Comparison of ENCODE assay signal across 8 cellular contexts in the genomic region with DNA sequence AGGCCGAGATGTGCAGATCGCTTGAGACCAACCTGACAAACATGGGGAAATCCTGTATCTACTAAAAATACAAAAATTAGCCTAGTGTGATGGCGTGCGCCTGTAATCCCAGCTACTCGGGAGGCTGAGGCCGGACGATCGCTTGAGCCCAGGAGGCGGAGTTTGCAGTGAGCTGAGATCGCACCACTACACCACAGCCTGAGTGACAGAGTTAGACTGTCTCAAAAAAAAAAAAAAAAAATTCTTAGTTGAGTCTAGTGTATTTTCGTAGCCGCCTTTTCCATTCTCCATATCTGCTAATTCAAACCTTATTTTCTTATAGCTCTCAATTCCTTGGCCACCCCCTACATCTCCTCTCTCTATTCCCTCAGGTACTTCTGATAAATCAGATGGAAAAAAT. TPM values are rescaled to one million over a fixed set of nuclear protein-coding genes. Genes with fewer than 3 reads are reported as not detected.
DNase-seq lines count a peak whose midpoint lies in the region; ATAC-seq, FAIRE-seq and TF ChIP-seq lines count a peak whose summit lies in the region.

No MANE protein-coding gene starts in this region.

- H3K4me1 ChIP-seq in effector memory CD4-positive, alpha-beta T cell (ENCODE audit: control insufficient read depth, insufficient read depth, low read length, poor library complexity, severe bottlenecking): peaks cover 41% of the 10 kb centered on the region
- H3K4me1 ChIP-seq in vagina: peaks cover 73% of the 10 kb centered on the region

- H3K27me3 ChIP-seq in effector memory CD4-positive, alpha-beta T cell (replicated peaks; ENCODE audit: control insufficient read depth, insufficient read depth, low read length, poor library complexity, severe bottlenecking): no peaks in the 10 kb centered on the region
- no peaks in the 10 kb centered on the region for H3K27me3 ChIP-seq in vagina

- CTCF ChIA-PET in WTC11 (lab: Charles Lee): interaction anchor here (1.3 to 2.4 kb wide), 2 partner anchors 19 to 58 kb away, joined by 9 to 10 read pairs; no protein-coding TSS in a partner anchor

- H3K9me3 ChIP-seq in effector memory CD4-positive, alpha-beta T cell (ENCODE audit: control insufficient read depth, low read length): no peaks in the 10 kb centered on the region
- no peaks in the 10 kb centered on the region for H3K9me3 ChIP-seq in vagina

- no peaks in the 10 kb centered on the region; the same call in 1 of the 2 replicates for H3K27me3 Mint-ChIP-seq in WTC11 (ENCODE audit: low read depth)
- H3K27me3 Mint-ChIP-seq in natural killer cell (ENCODE audit: low read depth in 2 of 2): no peaks in the 10 kb centered on the region

- peaks cover 22% of the 10 kb centered on the region for H3K4me1 Mint-ChIP-seq in WTC11
- peaks cover 65 to 71% of the 10 kb centered on the region in 2 donors for H3K4me1 Mint-ChIP-seq in natural killer cell

- H3K4me3 Mint-ChIP-seq in WTC11: peak overlapping the region; percentile 99
- peak overlapping the region; percentile 100 for H3K4me3 Mint-ChIP-seq in natural killer cell

- DNase-seq in activated CD4-positive, CD25-positive, alpha-beta regulatory T cell treated with anti-CD3 and anti-CD28 coated beads, Interleukin-2, amount 50 U/mL, for 72 hours: peak; percentile 57
- DNase-seq in WTC11 (ENCODE audit: low spot score) (no peak), natural killer cell (peak; percentile 59), vagina (ENCODE audit: extremely low spot score in 2 of 2) (no peak), D721Med (ENCODE audit: insufficient read length, low spot score) (no peak), GM13977 (ENCODE audit: low spot score) (no peak)
- peak in 2 of 3 donors; percentile 2 to 18 for DNase-seq in effector memory CD4-positive, alpha-beta T cell

- in situ Hi-C loops in GM13977 (cut with MboI; ENCODE audit: low pct_unique_long_range_greater_than_20kb, low sequenced_read_pairs, unreplicated experiment): no loop called here

- peak overlapping the region; percentile 91 for H3K4me3 ChIP-seq in effector memory CD4-positive, alpha-beta T cell (ENCODE audit: insufficient read depth, low read depth, low read length, poor library complexity, severe bottlenecking)
- peak overlapping the region; percentile 75 to 82 for H3K4me3 ChIP-seq in vagina

- H3K36me3 ChIP-seq in effector memory CD4-positive, alpha-beta T cell (ENCODE audit: control insufficient read depth, insufficient read depth, low read length): no peaks in the 10 kb centered on the region
- peaks cover 0 to under 1% of the 10 kb centered on the region in 2 donors for H3K36me3 ChIP-seq in vagina

- POLR2A ChIA-PET in WTC11 (lab: Charles Lee): no interaction called here

- no peak for TF ChIP-seq POLR2A in vagina (IDR thresholded peaks at IDR 0.05)

- no peak for FAIRE-seq in D721Med (lab: Jason Lieb, UNC)

- peak overlapping the region; percentile 87 for H3K27ac ChIP-seq in effector memory CD4-positive, alpha-beta T cell (ENCODE audit: insufficient read depth, low read length, poor library complexity, severe bottlenecking)
- H3K27ac ChIP-seq in vagina: peak overlapping the region; percentile 91

- peak overlapping the region; percentile 72 for H3K27ac Mint-ChIP-seq in WTC11
- peak overlapping the region; percentile 98 to 100 for H3K27ac Mint-ChIP-seq in natural killer cell

- H3K36me3 Mint-ChIP-seq in WTC11 (peaks cover 8% of the 10 kb centered on the region; the same call in 1 of the 2 replicates), natural killer cell (no peaks in the 10 kb centered on the region)

- no peak for ATAC-seq in activated CD4-positive, CD25-positive, alpha-beta regulatory T cell treated with anti-CD3 and anti-CD28 coated beads, Interleukin-2, amount 50 U/mL, for 24 hours
- no peak for ATAC-seq in WTC11
- peak; percentile 28 to 44 (median 28) for ATAC-seq in natural killer cell

- TF ChIP-seq CTCF in WTC11 (IDR thresholded peaks at IDR 0.05) (no peak), natural killer cell (IDR thresholded peaks at IDR 0.05) (no peak), vagina (IDR thresholded peaks at IDR 0.05) (no peak), D721Med (IDR thresholded peaks at IDR 0.05; ENCODE audit: insufficient read depth, missing control alignments) (no peak), GM13977 (IDR thresholded peaks at IDR 0.05; ENCODE audit: extremely low read depth, insufficient read depth, missing control alignments) (no peak)

- intact Hi-C loops in natural killer cell (cut with micrococcal nuclease) (loop anchor here (1.0 to 5.0 kb wide), 3 partner anchors 70 to 133 kb away; a partner anchor contains a TSS), vagina (cut with DNase I) (loop anchor here (5.0 kb wide), 1 partner anchor 72 kb away; a partner anchor contains a TSS)

- H3K9me3 Mint-ChIP-seq in WTC11 (no peaks in the 10 kb centered on the region), natural killer cell (no peaks in the 10 kb centered on the region)

TF ChIP-seq in WTC11, 78 proteins besides CTCF, POLR2A, EP300 and RAD21 (continues in another document):
- TF ChIP-seq, protein P1, sequence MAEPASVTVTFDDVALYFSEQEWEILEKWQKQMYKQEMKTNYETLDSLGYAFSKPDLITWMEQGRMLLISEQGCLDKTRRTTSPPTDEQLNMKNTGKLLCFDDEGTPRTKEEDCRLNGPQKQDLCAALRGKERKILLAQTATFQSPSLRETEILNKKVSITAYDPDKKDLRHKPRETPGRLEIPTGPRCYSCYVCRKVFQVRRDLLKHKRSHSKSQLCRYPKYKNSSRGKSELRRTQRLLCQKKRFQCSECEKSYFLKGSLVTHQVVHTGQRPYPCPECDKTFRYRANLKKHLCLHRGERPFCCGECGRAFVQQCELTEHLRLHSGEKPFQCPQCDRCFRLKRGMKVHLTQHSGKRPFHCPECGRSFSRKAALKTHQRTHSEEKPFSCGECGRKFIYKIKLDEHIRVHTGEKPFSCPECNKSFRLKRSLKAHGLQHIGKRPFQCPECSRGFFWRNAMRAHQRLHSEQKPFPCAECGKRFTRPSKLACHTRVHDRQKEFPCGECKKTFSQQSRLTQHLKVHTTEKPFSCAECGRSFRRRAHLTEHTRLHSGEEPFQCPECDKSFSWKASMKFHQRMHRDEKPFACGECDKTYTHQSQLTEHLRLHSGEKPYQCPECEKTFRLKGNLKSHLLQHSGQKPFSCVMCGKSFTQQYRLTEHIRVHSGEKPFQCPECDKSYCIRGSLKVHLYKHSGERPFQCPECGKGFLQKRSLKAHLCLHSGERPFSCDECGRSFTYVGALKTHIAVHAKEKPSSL (CRISPR knock-in tag; conservative IDR thresholded peaks at IDR 0.05): no peak
- TF ChIP-seq SMAD3 (CRISPR knock-in tag; IDR thresholded peaks at IDR 0.05; ENCODE audit: borderline replicate concordance) (no peak), TP53 (CRISPR knock-in tag; IDR thresholded peaks at IDR 0.05) (no peak), NFE2L1 (CRISPR knock-in tag; IDR thresholded peaks at IDR 0.05) (no peak), ZNF317 (CRISPR knock-in tag; IDR thresholded peaks at IDR 0.05; ENCODE audit: borderline replicate concordance, low read depth) (no peak), ZNF263 (CRISPR knock-in tag; IDR thresholded peaks at IDR 0.05; ENCODE audit: low read depth) (no peak), ETV6 (CRISPR knock-in tag; IDR thresholded peaks at IDR 0.05) (no peak), FOXK1 (CRISPR knock-in tag; IDR thresholded peaks at IDR 0.05) (no peak)
- TF ChIP-seq, protein P2, sequence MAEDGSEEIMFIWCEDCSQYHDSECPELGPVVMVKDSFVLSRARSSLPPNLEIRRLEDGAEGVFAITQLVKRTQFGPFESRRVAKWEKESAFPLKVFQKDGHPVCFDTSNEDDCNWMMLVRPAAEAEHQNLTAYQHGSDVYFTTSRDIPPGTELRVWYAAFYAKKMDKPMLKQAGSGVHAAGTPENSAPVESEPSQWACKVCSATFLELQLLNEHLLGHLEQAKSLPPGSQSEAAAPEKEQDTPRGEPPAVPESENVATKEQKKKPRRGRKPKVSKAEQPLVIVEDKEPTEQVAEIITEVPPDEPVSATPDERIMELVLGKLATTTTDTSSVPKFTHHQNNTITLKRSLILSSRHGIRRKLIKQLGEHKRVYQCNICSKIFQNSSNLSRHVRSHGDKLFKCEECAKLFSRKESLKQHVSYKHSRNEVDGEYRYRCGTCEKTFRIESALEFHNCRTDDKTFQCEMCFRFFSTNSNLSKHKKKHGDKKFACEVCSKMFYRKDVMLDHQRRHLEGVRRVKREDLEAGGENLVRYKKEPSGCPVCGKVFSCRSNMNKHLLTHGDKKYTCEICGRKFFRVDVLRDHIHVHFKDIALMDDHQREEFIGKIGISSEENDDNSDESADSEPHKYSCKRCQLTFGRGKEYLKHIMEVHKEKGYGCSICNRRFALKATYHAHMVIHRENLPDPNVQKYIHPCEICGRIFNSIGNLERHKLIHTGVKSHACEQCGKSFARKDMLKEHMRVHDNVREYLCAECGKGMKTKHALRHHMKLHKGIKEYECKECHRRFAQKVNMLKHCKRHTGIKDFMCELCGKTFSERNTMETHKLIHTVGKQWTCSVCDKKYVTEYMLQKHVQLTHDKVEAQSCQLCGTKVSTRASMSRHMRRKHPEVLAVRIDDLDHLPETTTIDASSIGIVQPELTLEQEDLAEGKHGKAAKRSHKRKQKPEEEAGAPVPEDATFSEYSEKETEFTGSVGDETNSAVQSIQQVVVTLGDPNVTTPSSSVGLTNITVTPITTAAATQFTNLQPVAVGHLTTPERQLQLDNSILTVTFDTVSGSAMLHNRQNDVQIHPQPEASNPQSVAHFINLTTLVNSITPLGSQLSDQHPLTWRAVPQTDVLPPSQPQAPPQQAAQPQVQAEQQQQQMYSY (CRISPR knock-in tag; IDR thresholded peaks at IDR 0.05): no peak
- TF ChIP-seq, protein P3, sequence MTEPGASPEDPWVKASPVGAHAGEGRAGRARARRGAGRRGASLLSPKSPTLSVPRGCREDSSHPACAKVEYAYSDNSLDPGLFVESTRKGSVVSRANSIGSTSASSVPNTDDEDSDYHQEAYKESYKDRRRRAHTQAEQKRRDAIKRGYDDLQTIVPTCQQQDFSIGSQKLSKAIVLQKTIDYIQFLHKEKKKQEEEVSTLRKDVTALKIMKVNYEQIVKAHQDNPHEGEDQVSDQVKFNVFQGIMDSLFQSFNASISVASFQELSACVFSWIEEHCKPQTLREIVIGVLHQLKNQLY (CRISPR knock-in tag; IDR thresholded peaks at IDR 0.05): no peak

RNA-seq across cellular contexts. Expression of a gene that starts 1.0 kb away (rescaled TPM):
- total RNA-seq in WTC11 (2021) (97.0 to 117 TPM (median 98.1 TPM) in 3 replicates), natural killer cell (100 to 1,000 TPM; 108 to 113 (median 110) TPM), vagina (56.5 TPM)

RNA-seq across cellular contexts. Expression of a gene that starts 2.3 kb away (rescaled TPM):
- 32.5 to 35.7 TPM (median 33.0 TPM) in 3 replicates for total RNA-seq in WTC11 (2021)
- total RNA-seq in natural killer cell: 10 to 100 TPM; 11.7 to 15.3 (median 13.8) TPM
- 25.3 TPM for total RNA-seq in vagina

Comparison
In these comparisons a context has a peak if more than half of its experiments do, and no peak if none do; other contexts are left out.
1. DNase-seq: peak in activated CD4-positive, CD25-positive, alpha-beta regulatory T cell treated with anti-CD3 and anti-CD28 coated beads, Interleukin-2, amount 50 U/mL, for 72 hours (single experiment), effector memory CD4-positive, alpha-beta T cell (2 of 3) and natural killer cell (single experiment); none in WTC11 (single experiment), vagina (0 of 2), D721Med (single experiment) and GM13977 (single experiment).
2. ATAC-seq: peak in natural killer cell (3 of 3); none in activated CD4-positive, CD25-positive, alpha-beta regulatory T cell treated with anti-CD3 and anti-CD28 coated beads, Interleukin-2, amount 50 U/mL, for 24 hours (0 of 2) and WTC11 (single experiment).